14 cellular contexts compared by ENCODE assay signal in the genomic region with DNA sequence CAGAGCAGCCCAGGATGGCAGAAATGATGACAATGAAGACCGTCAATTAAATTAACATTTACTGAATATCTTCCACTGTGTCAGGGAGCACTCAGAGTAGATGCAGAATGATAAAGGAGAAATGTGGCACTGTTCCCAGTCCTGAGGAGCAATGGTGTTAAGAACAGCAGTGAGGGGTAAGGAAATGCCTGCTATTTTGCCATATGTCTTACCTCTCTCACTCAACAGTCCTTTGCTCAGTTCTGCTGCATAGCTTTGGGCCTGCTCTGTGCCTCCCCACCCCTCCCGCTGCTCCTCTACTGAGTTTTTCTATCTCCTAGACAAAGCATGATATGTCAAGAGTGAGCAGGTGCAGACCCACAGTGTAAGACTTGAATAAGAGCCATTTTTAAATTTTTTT.
DNase-seq lines count a peak whose midpoint lies in the region; ATAC-seq and TF ChIP-seq lines count a peak whose summit lies in the region.
"Had no signal": no experiment of that assay in that cellular context is flagged by ENCODE, and none has a peak within 500 bp of the region (broad histone marks: within the 10 kb centered on the region; RNA-seq: fewer than 3 reads in every experiment).

No MANE protein-coding gene starts in this region.

- H3K4me1 ChIP-seq in ascending aorta: no peaks in the 10 kb centered on the region
- H3K4me1 ChIP-seq in prostate gland (replicated peaks): no peaks in the 10 kb centered on the region
- no peaks in the 10 kb centered on the region for H3K4me1 ChIP-seq in right lobe of liver

- H3K36me3 ChIP-seq in ascending aorta (no peaks in the 10 kb centered on the region), prostate gland (no peaks in the 10 kb centered on the region), right lobe of liver (no peaks in the 10 kb centered on the region)

- DNase-seq in DMS 273 treated with DMSO at 0.1 percent for 48 hours (lab: John Stamatoyannopoulos, UW): peak; percentile 69
- peak; percentile 78 for DNase-seq in NCI-H1092 treated with DMSO at 0.1 percent for 48 hours (lab: John Stamatoyannopoulos, UW)
- peak; percentile 85 for DNase-seq in NCI-H345 treated with DMSO at 0.1 percent for 48 hours (lab: John Stamatoyannopoulos, UW; ENCODE audit: unreplicated experiment)
- DNase-seq in dorsolateral prefrontal cortex: peak in 5 of 10 donors; percentile 34 to 85 (median 35)
- no peak for DNase-seq in ascending aorta (ENCODE audit: low spot score in 2 of 2)
- DNase-seq in iPS-NIHi7 (ENCODE audit: extremely low spot score): no peak
- no peak for DNase-seq in prostate gland (ENCODE audit: low spot score)
- DNase-seq in right lobe of liver: no peak
- DNase-seq: activated CD4-positive, alpha-beta T cell treated with anti-CD3 and anti-CD28 coated beads, Interleukin-2, amount 10 ng/mL, durations not matched to agents 7 days and 5 days; activated T-cell treated with anti-CD3 and anti-CD28 coated beads, Interleukin-2, amount 50 U/mL, for 4 hours; AML-193; left colon had no signal

- no peak for TF ChIP-seq CTCF in dorsolateral prefrontal cortex (IDR thresholded peaks at IDR 0.05 in 54 of 56, conservative IDR thresholded peaks at IDR 0.05 in 2 of 56; ENCODE audit: low read depth in 1 of 56, partially characterized antibody in 56 of 56)
- TF ChIP-seq CTCF in ascending aorta (IDR thresholded peaks at IDR 0.05): no peak
- TF ChIP-seq CTCF in prostate gland (IDR thresholded peaks at IDR 0.05): no peak
- no peak for TF ChIP-seq CTCF in right lobe of liver (IDR thresholded peaks at IDR 0.05)

- H3K9me3 ChIP-seq in ascending aorta (no peaks in the 10 kb centered on the region), prostate gland (no peaks in the 10 kb centered on the region), right lobe of liver (no peaks in the 10 kb centered on the region)

- intact Hi-C loops in dorsolateral prefrontal cortex (cut with DNase I) (no loop called here), ascending aorta (cut with DNase I) (no loop called here), prostate gland (cut with DNase I) (loop anchor here (10.0 kb wide), 1 partner anchor 1025 kb away; no protein-coding TSS in a partner anchor), right lobe of liver (cut with DNase I) (no loop called here)

- no peak for ATAC-seq in right lobe of liver
- ATAC-seq: activated T-cell treated with anti-CD3 and anti-CD28 coated beads, Interleukin-2, amount 50 U/mL, for 4 hours; left colon; Panc1 had no signal

- H3K27ac ChIP-seq in dorsolateral prefrontal cortex: peak overlapping the region in 32 of 59 donors; percentile 2 to 80 (median 25)
- H3K27ac ChIP-seq in ascending aorta: no peak overlapping the region
- no peak overlapping the region for H3K27ac ChIP-seq in prostate gland
- no peak overlapping the region for H3K27ac ChIP-seq in right lobe of liver
- H3K27ac ChIP-seq: coronary artery had no signal

- H3K4me3 ChIP-seq in dorsolateral prefrontal cortex (no peak overlapping the region), ascending aorta (no peak overlapping the region), prostate gland (no peak overlapping the region), right lobe of liver (no peak overlapping the region)
- H3K4me3 ChIP-seq: coronary artery had no signal

- WGBS in prostate gland: 61% methylated on average over 2 of the region's 2 CpGs
- WGBS in right lobe of liver (ENCODE audit: insufficient coverage, low coverage, low lambda C conversion rate, missing lambda C conversion rate): 28% methylated on average over 2 of the region's 2 CpGs

- H3K27me3 ChIP-seq in dorsolateral prefrontal cortex (no peaks in the 10 kb centered on the region), ascending aorta (no peaks in the 10 kb centered on the region), prostate gland (replicated peaks; ENCODE audit: insufficient read depth) (no peaks in the 10 kb centered on the region), right lobe of liver (no peaks in the 10 kb centered on the region)

- TF ChIP-seq POLR2A in prostate gland (IDR thresholded peaks at IDR 0.05) (no peak), right lobe of liver (IDR thresholded peaks at IDR 0.05) (no peak)

Comparison
In these comparisons a context has a peak if more than half of its experiments do, and no peak if none do; other contexts are left out.
1. DNase-seq: peak in DMS 273 treated with DMSO at 0.1 percent for 48 hours (single experiment), NCI-H1092 treated with DMSO at 0.1 percent for 48 hours (single experiment) and NCI-H345 treated with DMSO at 0.1 percent for 48 hours (single experiment); none in ascending aorta (0 of 2), iPS-NIHi7 (single experiment), prostate gland (single experiment) and right lobe of liver (0 of 3).
2. H3K27ac ChIP-seq: peak in dorsolateral prefrontal cortex (32 of 59); none in ascending aorta (0 of 2), prostate gland (0 of 2) and right lobe of liver (0 of 3).